In the genomic region with DNA sequence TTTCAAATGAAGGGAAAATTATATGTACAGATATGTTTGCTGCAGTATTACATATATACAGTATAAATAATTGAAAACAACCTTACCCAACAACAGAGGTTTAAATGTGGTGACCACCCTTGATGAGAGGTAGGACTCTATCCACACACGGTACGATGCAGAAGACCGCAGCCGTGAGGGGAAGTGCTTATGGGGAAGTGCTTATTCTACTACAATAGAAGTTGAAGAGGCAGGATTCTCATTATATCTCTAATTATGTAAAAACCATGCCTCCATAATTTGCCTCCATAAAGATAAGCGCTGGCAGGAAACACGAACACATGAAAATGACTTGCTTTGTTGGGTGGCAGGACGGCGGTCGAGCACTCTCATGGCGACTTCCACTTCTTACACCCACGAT, we compare ENCODE assay signal across 25 cellular contexts. TPM values are rescaled to one million over a fixed set of nuclear protein-coding genes. Genes with fewer than 3 reads are reported as not detected.
"Had no signal": no experiment of that assay in that cellular context is flagged by ENCODE, and none has a peak within 500 bp of the region (broad histone marks: within the 10 kb centered on the region; RNA-seq: fewer than 3 reads in every experiment).

No MANE protein-coding gene starts in this region.

- FAIRE-seq: frontal cortex, islet of Langerhans, pancreas had no signal

- H3K36me3 ChIP-seq: esophagus muscularis mucosa, pancreas, right atrium auricular region, spleen, thoracic aorta, upper lobe of left lung had no signal

- H3K27ac ChIP-seq: coronary artery, esophagus muscularis mucosa, pancreas, psoas muscle, right atrium auricular region, spleen, thoracic aorta, upper lobe of left lung had no signal

- H3K4me3 ChIP-seq: coronary artery, esophagus muscularis mucosa, pancreas, psoas muscle, right atrium auricular region, spleen, thoracic aorta, upper lobe of left lung had no signal

- H3K9me3 ChIP-seq: esophagus muscularis mucosa, pancreas, psoas muscle, right atrium auricular region, spleen, thoracic aorta, upper lobe of left lung had no signal

- H3K4me1 ChIP-seq: esophagus muscularis mucosa, pancreas, psoas muscle, right atrium auricular region, spleen, upper lobe of left lung had no signal

- DNase-seq: activated CD4-positive, alpha-beta T cell treated with anti-CD3 and anti-CD28 coated beads for 4 hours; activated CD4-positive, alpha-beta T cell treated with anti-CD3 and anti-CD28 coated beads, Interleukin-2, amount 50 U/mL, for 48 hours; activated CD4-positive, CD25-positive, alpha-beta regulatory T cell; activated effector memory CD4-positive, alpha-beta T cell treated with Interleukin-2 at 50 U/mL for 16 hours; activated naive CD4-positive, alpha-beta T cell treated with anti-CD3 and anti-CD28 coated beads for 36 hours; activated T-cell treated with anti-CD3 and anti-CD28 coated beads, Interleukin-2, amount 50 U/mL, for 72 hours; amygdala; cerebellar nuclear complex; glutamatergic neuron; hippocampal formation; left cardiac atrium; nephron progenitor cell; pancreas; psoas muscle; spleen; stimulated activated CD4-positive, alpha-beta T cell treated with anti-CD3 and anti-CD28 coated beads, Interleukin-4, amount 100 ng/mL, for 1 hour; stimulated activated naive CD4-positive, alpha-beta T cell treated with Interleukin-2 at 50 U/mL for 16 hours; upper lobe of left lung had no signal

- ATAC-seq: activated T-cell treated with anti-CD3 and anti-CD28 coated beads, Interleukin-2, amount 50 U/mL, for 72 hours; left cardiac atrium; pancreas; psoas muscle had no signal

- H3K27me3 ChIP-seq: esophagus muscularis mucosa, pancreas, right atrium auricular region, spleen, upper lobe of left lung had no signal

RNA-seq across cellular contexts. Expression of gene MUC13, which starts 7.2 kb away (rescaled TPM):
- total RNA-seq: activated CD8-positive, alpha-beta memory T cell treated with anti-CD3 and anti-CD28 coated beads for 36 hours; activated naive CD4-positive, alpha-beta T cell treated with anti-CD3 and anti-CD28 coated beads for 36 hours; activated T-cell treated with anti-CD3 and anti-CD28 coated beads, Interleukin-2, amount 50 U/mL, for 72 hours; frontal cortex; left cardiac atrium; right atrium auricular region had no signal
